Comparison of ENCODE assay signal across 9 cellular contexts in the genomic region with DNA sequence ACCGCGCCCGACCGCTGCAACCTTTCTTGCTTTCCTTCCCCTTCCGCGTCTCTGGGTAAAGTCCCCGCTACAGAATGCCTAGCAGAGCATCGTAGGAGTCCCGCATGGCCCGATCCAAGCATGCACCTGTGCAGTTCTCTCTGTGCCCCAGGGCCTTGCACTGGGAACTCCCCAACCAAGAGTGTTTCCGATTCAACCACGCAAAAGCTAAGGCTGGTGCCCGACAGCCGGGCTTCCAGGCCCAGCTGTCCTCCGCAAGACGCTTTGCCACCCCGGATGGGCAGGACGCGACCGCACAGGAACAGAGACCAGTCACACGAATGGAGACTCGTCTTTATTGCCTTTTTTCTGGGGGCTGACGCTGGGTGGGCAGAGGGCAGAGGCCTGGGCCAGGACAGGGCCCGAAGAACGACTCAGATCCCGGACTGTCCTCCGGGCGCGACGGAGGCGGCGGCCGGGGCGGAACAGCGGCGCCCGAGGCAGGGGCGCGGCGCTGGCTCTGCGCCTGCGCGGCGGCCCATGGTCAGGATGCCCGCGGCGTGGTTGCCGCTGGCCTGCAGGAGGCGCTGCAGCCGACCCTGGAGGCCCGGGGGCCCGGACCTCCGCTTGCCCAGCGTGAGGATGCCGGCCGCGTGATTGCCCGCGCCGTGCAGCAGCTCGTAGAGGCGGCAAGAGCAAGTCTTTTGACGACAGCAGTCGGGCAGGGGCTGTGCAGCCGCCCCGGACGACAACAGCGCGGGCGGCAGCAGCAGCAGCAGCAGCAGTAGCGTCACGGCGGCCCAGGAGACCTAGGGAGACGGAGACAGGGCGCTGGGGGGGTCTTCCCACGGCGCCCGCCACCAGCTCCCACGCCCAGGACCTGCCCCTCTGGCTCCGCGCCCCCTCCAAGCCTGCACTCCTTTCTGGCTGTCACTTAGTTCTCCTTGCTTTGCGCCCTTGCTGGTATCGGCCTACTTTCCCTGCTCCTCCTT. TPM values are rescaled to one million over a fixed set of nuclear protein-coding genes. Genes with fewer than 3 reads are reported as not detected.
DNase-seq lines count a peak whose midpoint lies in the region; ATAC-seq and TF ChIP-seq lines count a peak whose summit lies in the region.
"Had no signal": no experiment of that assay in that cellular context is flagged by ENCODE, and none has a peak within 500 bp of the region (broad histone marks: within the 10 kb centered on the region; RNA-seq: fewer than 3 reads in every experiment).

No MANE protein-coding gene starts in this region.

- H4K91ac ChIP-seq in trophoblast cell (ENCODE audit: low read depth, low read length) = peak overlapping the region; percentile 6

- H3K27me3 Mint-ChIP-seq in CD4-positive, alpha-beta T cell = peaks cover 30% of the 10 kb centered on the region
- H3K27me3 Mint-ChIP-seq in activated naive CD4-positive, alpha-beta T cell treated with anti-CD3 and anti-CD28 coated beads, Interleukin-2, amount 50 U/mL, for 24 hours = peaks cover 6% of the 10 kb centered on the region

- H3K9me3 ChIP-seq in CD4-positive, alpha-beta T cell (ENCODE audit: control insufficient read depth, low read length) = no peaks in the 10 kb centered on the region
- peaks cover 7% of the 10 kb centered on the region for H3K9me3 ChIP-seq in SJSA1 (replicated peaks)
- no peaks in the 10 kb centered on the region for H3K9me3 ChIP-seq in cardiac muscle cell (ENCODE audit: low read depth)
- H3K9me3 ChIP-seq in trophoblast cell (ENCODE audit: insufficient read depth, low read depth, low read length) = peaks cover 6% of the 10 kb centered on the region
- H3K9me3 ChIP-seq in thyroid gland = no peaks in the 10 kb centered on the region

- peak overlapping the region; percentile 79 for H3K27ac Mint-ChIP-seq in CD4-positive, alpha-beta T cell
- H3K27ac Mint-ChIP-seq in activated naive CD4-positive, alpha-beta T cell treated with anti-CD3 and anti-CD28 coated beads, Interleukin-2, amount 50 U/mL, for 24 hours = peak overlapping the region; percentile 96

- peak overlapping the region; percentile 10 for H2AFZ ChIP-seq in trophoblast cell (ENCODE audit: insufficient read depth, low read length, poor library complexity)

- H4K12ac ChIP-seq in trophoblast cell (ENCODE audit: low read depth, low read length) = no peak overlapping the region

- H3K4me3 Mint-ChIP-seq in CD4-positive, alpha-beta T cell = peak overlapping the region; percentile 86
- H3K4me3 Mint-ChIP-seq in activated naive CD4-positive, alpha-beta T cell treated with anti-CD3 and anti-CD28 coated beads, Interleukin-2, amount 50 U/mL, for 24 hours = peak overlapping the region; percentile 94

- H3K4ac ChIP-seq in trophoblast cell (ENCODE audit: low read depth, low read length) = no peak overlapping the region

- POLR2A ChIA-PET in CD4-positive, alpha-beta T cell (lab: Charles Lee) = interaction anchor here (0.9 to 2.5 kb wide), 4 partner anchors 10 to 217 kb away, joined by 3 to 15 read pairs (median 5); partner anchors contain the start of genes CNP, GHDC and STAT3

- peak overlapping the region; percentile 23 for H2BK12ac ChIP-seq in trophoblast cell (ENCODE audit: low read length)

- TF ChIP-seq CTCF in CD4-positive, alpha-beta T cell (IDR thresholded peaks at IDR 0.05) = peak; percentile 68
- peak; percentile 70 for TF ChIP-seq CTCF in cardiac muscle cell (IDR thresholded peaks at IDR 0.05; ENCODE audit: low read depth, low read length)
- peak; percentile 33 to 95 (median 78) for TF ChIP-seq CTCF in thyroid gland (IDR thresholded peaks at IDR 0.05)

- H3K79me1 ChIP-seq in trophoblast cell (ENCODE audit: low read length) = no peaks in the 10 kb centered on the region

- WGBS in trophoblast cell (ENCODE audit: extremely low coverage, insufficient coverage, insufficient read length) = no CpG with 5 or more reads among the region's 83 CpGs
- WGBS in thyroid gland, 2 donors = 10 to 19% methylated on average over 19 to 24 of the region's 83 CpGs

- peak overlapping the region; percentile 83 for H3K4me2 ChIP-seq in trophoblast cell (ENCODE audit: low read length)

- no peaks in the 10 kb centered on the region for H3K27me3 ChIP-seq in CD4-positive, alpha-beta T cell (ENCODE audit: control insufficient read depth, insufficient read depth, low read length)
- H3K27me3 ChIP-seq in SJSA1 (replicated peaks) (peaks cover 32% of the 10 kb centered on the region), cardiac muscle cell (peaks cover 46% of the 10 kb centered on the region), trophoblast cell (ENCODE audit: insufficient read depth, low read length) (peaks cover 38% of the 10 kb centered on the region), thyroid gland (peaks cover 6% of the 10 kb centered on the region)

- no peak overlapping the region for H3K14ac ChIP-seq in trophoblast cell (ENCODE audit: low read length)

- H3K9ac ChIP-seq in trophoblast cell (ENCODE audit: low read length) = no peak overlapping the region

- no peak overlapping the region for H3K23ac ChIP-seq in trophoblast cell (ENCODE audit: low read length)

- H3K36me3 ChIP-seq in SJSA1 (no peaks in the 10 kb centered on the region), cardiac muscle cell (no peaks in the 10 kb centered on the region), trophoblast cell (ENCODE audit: control insufficient read depth in 1 of 2, insufficient read depth in 2 of 2, low read length in 2 of 2) (no peaks in the 10 kb centered on the region), thyroid gland (no peaks in the 10 kb centered on the region)

- peak overlapping the region; percentile 15 for H2BK120ac ChIP-seq in trophoblast cell (ENCODE audit: insufficient read depth, low read length, poor library complexity)

- H3K27ac ChIP-seq in CD4-positive, alpha-beta T cell (ENCODE audit: low read depth, low read length) = peak overlapping the region; percentile 75
- no peak overlapping the region for H3K27ac ChIP-seq in SJSA1
- H3K27ac ChIP-seq in cardiac muscle cell = no peak overlapping the region
- H3K27ac ChIP-seq in trophoblast cell (ENCODE audit: low read depth, low read length) = no peak overlapping the region
- no peak overlapping the region for H3K27ac ChIP-seq in thyroid gland

- H4K8ac ChIP-seq in trophoblast cell (ENCODE audit: low read depth, low read length) = no peak overlapping the region

- peaks cover 39% of the 10 kb centered on the region for H3K4me1 Mint-ChIP-seq in CD4-positive, alpha-beta T cell (ENCODE audit: low read depth)
- peaks cover 41% of the 10 kb centered on the region for H3K4me1 Mint-ChIP-seq in activated naive CD4-positive, alpha-beta T cell treated with anti-CD3 and anti-CD28 coated beads, Interleukin-2, amount 50 U/mL, for 24 hours

- H3K36me3 Mint-ChIP-seq in CD4-positive, alpha-beta T cell (ENCODE audit: low read depth) = no peaks in the 10 kb centered on the region
- H3K36me3 Mint-ChIP-seq in activated naive CD4-positive, alpha-beta T cell treated with anti-CD3 and anti-CD28 coated beads, Interleukin-2, amount 50 U/mL, for 24 hours = no peaks in the 10 kb centered on the region

- peak; percentile 39 to 78 (median 66) for DNase-seq in CD4-positive, alpha-beta T cell
- DNase-seq in Jurkat, Clone E6-1 (ENCODE audit: low read depth, low spot score) = no peak
- DNase-seq in SJSA1 (ENCODE audit: low read depth in 1 of 2, low spot score in 2 of 2) = peak in 1 of 2 experiments; percentile 25
- peak; percentile 81 to 88 for DNase-seq in cardiac muscle cell (ENCODE audit: low read depth in 1 of 2, low spot score in 1 of 2)
- DNase-seq in trophoblast cell = peak; percentile 51 to 74
- peak; percentile 66 to 73 for DNase-seq in thyroid gland

- no peaks in the 10 kb centered on the region for H3K79me2 ChIP-seq in trophoblast cell (ENCODE audit: control insufficient read depth, insufficient read depth, low read length, poor library complexity)

- CTCF ChIA-PET in CD4-positive, alpha-beta T cell (lab: Charles Lee) = interaction anchor here (1.1 to 2.4 kb wide), 2 partner anchors 11 to 38 kb away, joined by 4 to 12 read pairs; partner anchors contain the start of gene GHDC

- ATAC-seq in CD4-positive, alpha-beta T cell (ENCODE audit: poor library complexity) = peak; percentile 63
- ATAC-seq in GM19438 (IDR thresholded peaks at IDR 0.05; ENCODE audit: low read depth, unreplicated experiment) = peak; percentile 55

- H2AK5ac ChIP-seq in trophoblast cell (ENCODE audit: low read length) = no peak overlapping the region

- H3K4me1 ChIP-seq in SJSA1 (replicated peaks) = peaks cover 40% of the 10 kb centered on the region
- peaks cover 19% of the 10 kb centered on the region for H3K4me1 ChIP-seq in cardiac muscle cell (ENCODE audit: low read depth)
- H3K4me1 ChIP-seq in trophoblast cell (ENCODE audit: control insufficient read depth in 1 of 2, insufficient read depth in 2 of 2, low read length in 2 of 2) = peaks cover 12 to 22% of the 10 kb centered on the region in 2 experiments
- peaks cover 18 to 27% of the 10 kb centered on the region in 2 donors for H3K4me1 ChIP-seq in thyroid gland

- no peak overlapping the region for H2BK5ac ChIP-seq in trophoblast cell (ENCODE audit: low read depth, low read length, poor library complexity)

- H3K4me3 ChIP-seq in Jurkat, Clone E6-1 (ENCODE audit: low read length) = peak overlapping the region; percentile 79
- H3K4me3 ChIP-seq in SJSA1 = peak overlapping the region; percentile 22
- H3K4me3 ChIP-seq in cardiac muscle cell = peak overlapping the region; percentile 27
- peak overlapping the region; percentile 51 for H3K4me3 ChIP-seq in trophoblast cell (ENCODE audit: low read depth, low read length)
- H3K4me3 ChIP-seq in thyroid gland (replicated peaks in 1 of 3) = peak overlapping the region in 2 of 3 donors; percentile 6 to 44

- H3K9me3 Mint-ChIP-seq in CD4-positive, alpha-beta T cell = no peaks in the 10 kb centered on the region
- H3K9me3 Mint-ChIP-seq in activated naive CD4-positive, alpha-beta T cell treated with anti-CD3 and anti-CD28 coated beads, Interleukin-2, amount 50 U/mL, for 24 hours = no peaks in the 10 kb centered on the region

- no peak overlapping the region for H3K18ac ChIP-seq in trophoblast cell (ENCODE audit: low read length)

- intact Hi-C loops in CD4-positive, alpha-beta T cell (cut with DNase I, micrococcal nuclease) = loop anchor here in 1 of 2 experiments (2.0 kb wide), 1 partner anchor 29 kb away; the partner anchor contains the start of gene RAB5C
- intact Hi-C loops in thyroid gland (cut with DNase I) = no loop called here

- peak in 1 of 2 donors; percentile 15 for TF ChIP-seq POLR2A in thyroid gland (IDR thresholded peaks at IDR 0.05)

RNA-seq across cellular contexts. Expression of gene HCRT, which starts 1.2 kb away (rescaled TPM):
- total RNA-seq in CD4-positive, alpha-beta T cell = not detected
- 2.1 TPM for polyA plus RNA-seq in Jurkat, Clone E6-1 (2012; ENCODE audit: insufficient read depth, insufficient read length)
- total RNA-seq in SJSA1 (2014; rRNA removed; shearing (Covaris generic)) = not detected in 2 replicates
- total RNA-seq in cardiac muscle cell = 1.3 TPM in 1 of 2 replicates, not detected in the other
- 1.9 TPM in 1 of 2 replicates, not detected in the other for polyA plus RNA-seq in cardiac muscle cell
- 0.12 and 0.22 TPM in 2 replicates for polyA plus RNA-seq in trophoblast cell (2013)
- not detected for total RNA-seq in thyroid gland
- polyA plus RNA-seq: adipose tissue had no signal

RNA-seq across cellular contexts. Expression of gene KCNH4, which starts 3.1 kb away (rescaled TPM):
- total RNA-seq in CD4-positive, alpha-beta T cell = under 1 TPM; 0.17 to 0.25 TPM
- polyA plus RNA-seq in Jurkat, Clone E6-1 (2012; ENCODE audit: insufficient read depth, insufficient read length) = 1.8 TPM
- not detected in 2 replicates for total RNA-seq in SJSA1 (2014; rRNA removed; shearing (Covaris generic))
- total RNA-seq in cardiac muscle cell = not detected in 2 replicates
- not detected in 2 replicates for polyA plus RNA-seq in cardiac muscle cell
- polyA plus RNA-seq in trophoblast cell (2013) = 0.01 TPM in 2 replicates
- not detected for total RNA-seq in thyroid gland

RNA-seq across cellular contexts. Expression of gene GHDC, which starts 10.3 kb away (rescaled TPM):
- 1 to 10 TPM; 6.8 to 8.3 TPM for total RNA-seq in CD4-positive, alpha-beta T cell
- polyA plus RNA-seq in Jurkat, Clone E6-1 (2012; ENCODE audit: insufficient read depth, insufficient read length) = 24.8 TPM
- total RNA-seq in SJSA1 (2014; rRNA removed; shearing (Covaris generic)) = 8.1 and 13.2 TPM in 2 replicates
- 7.3 and 13.5 TPM in 2 replicates for total RNA-seq in cardiac muscle cell
- polyA plus RNA-seq in cardiac muscle cell = 7.4 and 13.4 TPM in 2 replicates
- 0.94 and 1.1 TPM in 2 replicates for polyA plus RNA-seq in trophoblast cell (2013)
- total RNA-seq in thyroid gland = 100 to 1,000 TPM in 2 of 4 donors, 10 to 100 TPM in 2; 48.4 to 254 (median 95.9) TPM

RNA-seq across cellular contexts. Expression of gene RAB5C, which starts 29.2 kb away (rescaled TPM):
- total RNA-seq in CD4-positive, alpha-beta T cell = 10 to 100 TPM; 66.4 to 71.2 TPM
- polyA plus RNA-seq in Jurkat, Clone E6-1 (2012; ENCODE audit: insufficient read depth, insufficient read length) = 123 TPM
- total RNA-seq in SJSA1 (2014; rRNA removed; shearing (Covaris generic)) = 50.7 and 108 TPM in 2 replicates
- total RNA-seq in cardiac muscle cell = 41.8 and 53.8 TPM in 2 replicates
- 44.8 and 65.1 TPM in 2 replicates for polyA plus RNA-seq in cardiac muscle cell
- polyA plus RNA-seq in trophoblast cell (2013) = 171 and 172 TPM in 2 replicates
- total RNA-seq in thyroid gland = 100 to 1,000 TPM; 116 to 208 (median 147) TPM

Comparison
In these comparisons a context has a peak if more than half of its experiments do, and no peak if none do; other contexts are left out.
1. H3K4me3 ChIP-seq: peak in every context shown above with its lines; median percentile 79 in Jurkat, Clone E6-1; 51 in trophoblast cell; 27 in cardiac muscle cell; 25 in thyroid gland; 22 in SJSA1.